Comparison of ENCODE assay signal across 13 cellular contexts in genomic region chr1:96509944-96510343, GRCh38.
DNase-seq lines count a peak whose midpoint lies in the region; ATAC-seq and TF ChIP-seq lines count a peak whose summit lies in the region.
"Had no signal": no experiment of that assay in that cellular context is flagged by ENCODE, and none has a peak within 500 bp of the region (broad histone marks: within the 10 kb centered on the region; RNA-seq: fewer than 3 reads in every experiment).

No MANE protein-coding gene starts in this region.

- H3K4me3 ChIP-seq in trophoblast cell (ENCODE audit: low read depth, low read length) = no peak overlapping the region

- H3K23ac ChIP-seq in trophoblast cell (ENCODE audit: low read length) = no peak overlapping the region

- H3K9me3 ChIP-seq in trophoblast cell (ENCODE audit: insufficient read depth, low read depth, low read length) = no peaks in the 10 kb centered on the region

- no peak overlapping the region for H2BK120ac ChIP-seq in trophoblast cell (ENCODE audit: insufficient read depth, low read length, poor library complexity)

- H2BK12ac ChIP-seq in trophoblast cell (ENCODE audit: low read length) = no peak overlapping the region

- no peak overlapping the region for H2BK5ac ChIP-seq in trophoblast cell (ENCODE audit: low read depth, low read length, poor library complexity)

- peak; percentile 23 for DNase-seq in DMS 273 (lab: John Stamatoyannopoulos, UW; ENCODE audit: unreplicated experiment)
- no peak for DNase-seq in DMS 273 treated with DMSO at 0.1 percent for 48 hours (lab: John Stamatoyannopoulos, UW)
- peak; percentile 12 for DNase-seq in LHCN-M2 (ENCODE audit: low read depth)
- DNase-seq in trophoblast cell = no peak
- no peak for DNase-seq in DMS79 treated with DMSO at 0.1 percent for 48 hours (lab: John Stamatoyannopoulos, UW)
- no peak for DNase-seq in activated CD4-positive, alpha-beta T cell treated with anti-CD3 and anti-CD28 coated beads, Interleukin-2, amount 50 U/mL, for 4 hours
- DNase-seq: CD8-positive, alpha-beta T cell; COR-L47; H7 had no signal

- ATAC-seq in GM19397 (IDR thresholded peaks at IDR 0.05; ENCODE audit: unreplicated experiment) = no peak
- ATAC-seq: CD8-positive, alpha-beta T cell had no signal

- H3K18ac ChIP-seq in trophoblast cell (ENCODE audit: low read length) = no peak overlapping the region

- no peak overlapping the region for H2AK5ac ChIP-seq in trophoblast cell (ENCODE audit: low read length)

- H3K27me3 ChIP-seq in trophoblast cell (ENCODE audit: insufficient read depth, low read length) = no peaks in the 10 kb centered on the region

- no CpG with 5 or more reads among the region's 2 CpGs for WGBS in trophoblast cell (ENCODE audit: extremely low coverage, insufficient coverage, insufficient read length)

- H3K27ac Mint-ChIP-seq in nephron = peak overlapping the region in 2 of 3 experiments; percentile 17 to 57
- H3K27ac Mint-ChIP-seq: CD8-positive, alpha-beta T cell had no signal

- H4K12ac ChIP-seq in trophoblast cell (ENCODE audit: low read depth, low read length) = no peak overlapping the region

- H3K4me3 Mint-ChIP-seq in nephron = no peak overlapping the region
- H3K4me3 Mint-ChIP-seq: CD14-positive monocyte; CD8-positive, alpha-beta T cell had no signal

- no peaks in the 10 kb centered on the region for H3K79me1 ChIP-seq in trophoblast cell (ENCODE audit: low read length)

- H3K4ac ChIP-seq in trophoblast cell (ENCODE audit: low read depth, low read length) = no peak overlapping the region

- peaks cover 3 to 4% of the 10 kb centered on the region in 2 experiments for H3K4me1 ChIP-seq in trophoblast cell (ENCODE audit: control insufficient read depth in 1 of 2, insufficient read depth in 2 of 2, low read length in 2 of 2)

- H3K9me3 Mint-ChIP-seq in nephron = no peaks in the 10 kb centered on the region
- H3K9me3 Mint-ChIP-seq: CD8-positive, alpha-beta T cell had no signal

- H3K36me3 Mint-ChIP-seq in nephron (ENCODE audit: low read depth) = no peaks in the 10 kb centered on the region
- H3K36me3 Mint-ChIP-seq: CD14-positive monocyte; CD8-positive, alpha-beta T cell had no signal

- H3K14ac ChIP-seq in trophoblast cell (ENCODE audit: low read length) = no peak overlapping the region

- no peaks in the 10 kb centered on the region for H3K36me3 ChIP-seq in trophoblast cell (ENCODE audit: control insufficient read depth in 1 of 2, insufficient read depth in 2 of 2, low read length in 2 of 2)

- peaks cover 21% of the 10 kb centered on the region for H3K4me1 Mint-ChIP-seq in nephron
- H3K4me1 Mint-ChIP-seq: CD14-positive monocyte had no signal

- H4K91ac ChIP-seq in trophoblast cell (ENCODE audit: low read depth, low read length) = no peak overlapping the region

- no peaks in the 10 kb centered on the region for H3K27me3 Mint-ChIP-seq in nephron (ENCODE audit: low read depth)

- peak overlapping the region; percentile 45 for H3K27ac ChIP-seq in trophoblast cell (ENCODE audit: low read depth, low read length)
- H3K27ac ChIP-seq: 22Rv1 had no signal

- H2AFZ ChIP-seq in trophoblast cell (ENCODE audit: insufficient read depth, low read length, poor library complexity) = no peak overlapping the region

- H3K4me2 ChIP-seq in trophoblast cell (ENCODE audit: low read length) = no peak overlapping the region

- no peak overlapping the region for H4K8ac ChIP-seq in trophoblast cell (ENCODE audit: low read depth, low read length)

- no peaks in the 10 kb centered on the region for H3K79me2 ChIP-seq in trophoblast cell (ENCODE audit: control insufficient read depth, insufficient read depth, low read length, poor library complexity)

- no peak overlapping the region for H3K9ac ChIP-seq in trophoblast cell (ENCODE audit: low read length)

- TF ChIP-seq CTCF in nephron (IDR thresholded peaks at IDR 0.05; ENCODE audit: unreplicated experiment in 3 of 3) = no peak

Comparison
In these comparisons a context has a peak if more than half of its experiments do, and no peak if none do; other contexts are left out.
1. DNase-seq: peak in DMS 273 (single experiment) and LHCN-M2 (single experiment); none in DMS 273 treated with DMSO at 0.1 percent for 48 hours (single experiment), trophoblast cell (0 of 2), DMS79 treated with DMSO at 0.1 percent for 48 hours (single experiment) and activated CD4-positive, alpha-beta T cell treated with anti-CD3 and anti-CD28 coated beads, Interleukin-2, amount 50 U/mL, for 4 hours (0 of 2).